Comparison of ENCODE assay signal across 8 cellular contexts in the genomic region with DNA sequence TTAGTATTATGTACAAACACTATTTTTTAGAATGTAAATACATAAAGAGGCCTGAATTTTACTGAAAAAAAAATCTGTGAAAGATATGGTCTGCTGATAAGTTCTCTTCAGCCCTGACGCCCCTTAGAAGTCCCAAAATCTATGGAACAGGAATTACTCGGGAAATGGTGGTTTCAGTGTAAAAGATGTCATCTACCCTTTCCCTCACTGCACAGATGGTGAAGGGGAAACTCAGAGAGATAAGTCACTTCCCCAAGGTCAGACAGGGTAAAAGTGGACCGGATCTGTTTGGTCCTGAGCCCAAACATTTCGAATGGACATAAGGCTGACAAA. TPM values are rescaled to one million over a fixed set of nuclear protein-coding genes. Genes with fewer than 3 reads are reported as not detected.
A peak's percentile ranks its signal among the peaks of the same experiment; 100 is the strongest.
DNase-seq lines count a peak whose midpoint lies in the region; ATAC-seq, FAIRE-seq and TF ChIP-seq lines count a peak whose summit lies in the region.

No MANE protein-coding gene starts in this region.

- H3K36me3 ChIP-seq in GM23338 (ENCODE audit: insufficient read depth) (0 out of 2 replicates have a peak, but pooled peaks cover 9% of the 10 kb centered on the region), right lobe of liver (no peaks in the 10 kb centered on the region), pancreas (no peaks in the 10 kb centered on the region)

- TF ChIP-seq CTCF in AG10803 (conservative IDR thresholded peaks at IDR 0.05; ENCODE audit: low read length) (no peak), GM23338 (conservative IDR thresholded peaks at IDR 0.05; ENCODE audit: low read depth in 2 of 2) (no peak), right lobe of liver (IDR thresholded peaks at IDR 0.05) (no peak), pancreas (IDR thresholded peaks at IDR 0.05) (no peak)

- peak overlapping the region; percentile 50; the same call in 1 of the 2 replicates for H2AFZ ChIP-seq in GM23338

- no peak for TF ChIP-seq POLR2A in right lobe of liver (IDR thresholded peaks at IDR 0.05)

- intact Hi-C loops in right lobe of liver (cut with DNase I) (no loop called here), pancreas (cut with DNase I) (loop anchor here in 1 of 3 donors (5.0 kb wide), 1 partner anchor 141 kb away; the partner anchor contains the start of gene PHYH)

- H3K4me3 ChIP-seq in AG10803 (ENCODE audit: low read length) (peak overlapping the region; percentile 54), GM23338 (no peak overlapping the region), right lobe of liver (peak overlapping the region; percentile 13 to 49 (median 38)), pancreas (peak overlapping the region in 2 of 4 donors; percentile 41 to 60)

- H3K4me1 ChIP-seq in GM23338 (ENCODE audit: insufficient read depth) (0 out of 2 replicates have a peak, but pooled peaks cover 4% of the 10 kb centered on the region), right lobe of liver (peaks cover 0 to 8% (median 0%) of the 10 kb centered on the region in 4 donors), pancreas (peaks cover 0 to 3% (median 3%) of the 10 kb centered on the region in 3 donors)

- no peaks in the 10 kb centered on the region for H3K9me3 Mint-ChIP-seq in GM23338

- H3K79me2 ChIP-seq in GM23338 (replicated peaks; ENCODE audit: insufficient read depth), result peaks cover 44% of the 10 kb centered on the region

- peaks cover 21% of the 10 kb centered on the region for H4K20me1 ChIP-seq in GM23338 (replicated peaks; ENCODE audit: insufficient read depth)

- peak overlapping the region; percentile 87 for H3K4me3 Mint-ChIP-seq in GM23338
- H3K4me3 Mint-ChIP-seq in T-helper 17 cell, result peak overlapping the region; percentile 87

- no peak for DNase-seq in AG10803 (ENCODE audit: low read depth)
- DNase-seq in GM23338 (ENCODE audit: low spot score), result no peak
- no peak for DNase-seq in T-helper 17 cell
- no peak for DNase-seq in right lobe of liver
- no peak for DNase-seq in NCI-H187 treated with DMSO at 0.1 percent for 48 hours (lab: John Stamatoyannopoulos, UW)
- DNase-seq in globus pallidus (ENCODE audit: low spot score), result no peak
- DNase-seq in pancreas, result no peak
- no peak for DNase-seq in NCI-H446 treated with DMSO at 0.1 percent for 48 hours (lab: John Stamatoyannopoulos, UW)

- peak overlapping the region; percentile 88; the same call in 1 of the 2 replicates for H3K27ac Mint-ChIP-seq in GM23338
- peak overlapping the region; percentile 75 for H3K27ac Mint-ChIP-seq in T-helper 17 cell

- WGBS in right lobe of liver (ENCODE audit: insufficient coverage, low coverage, low lambda C conversion rate, missing lambda C conversion rate), result 0% methylated on average over 4 of the region's 4 CpGs
- WGBS in pancreas, 2 donors, result 3 to 4% methylated on average over 4 of the region's 4 CpGs

- peaks cover 11% of the 10 kb centered on the region for H3K4me1 Mint-ChIP-seq in GM23338
- peaks cover 22% of the 10 kb centered on the region for H3K4me1 Mint-ChIP-seq in T-helper 17 cell

- H3K27me3 ChIP-seq in GM23338 (ENCODE audit: insufficient read depth) (no peaks in the 10 kb centered on the region), right lobe of liver (no peaks in the 10 kb centered on the region), pancreas (no peaks in the 10 kb centered on the region)

- no peaks in the 10 kb centered on the region for H3F3A ChIP-seq in GM23338 (replicated peaks; ENCODE audit: low read depth)

- H3K36me3 Mint-ChIP-seq in GM23338 (ENCODE audit: low read depth) (peaks cover 26% of the 10 kb centered on the region), T-helper 17 cell (ENCODE audit: low read depth) (no peaks in the 10 kb centered on the region)

- H3K9me3 ChIP-seq in T-helper 17 cell (ENCODE audit: control insufficient read depth, low read length, poor library complexity, severe bottlenecking) (no peaks in the 10 kb centered on the region), right lobe of liver (no peaks in the 10 kb centered on the region), pancreas (no peaks in the 10 kb centered on the region)

- ATAC-seq in GM23338, result no peak
- peak; percentile 20 for ATAC-seq in T-helper 17 cell
- ATAC-seq in right lobe of liver, result no peak
- no peak for ATAC-seq in pancreas

- H3K27me3 Mint-ChIP-seq in GM23338 (ENCODE audit: insufficient read depth, low read depth, poor library complexity) (peaks cover 11% of the 10 kb centered on the region), T-helper 17 cell (no peaks in the 10 kb centered on the region)

- H3K27ac ChIP-seq in GM23338 (ENCODE audit: low read depth) (no peak overlapping the region), right lobe of liver (no peak overlapping the region), pancreas (no peak overlapping the region)

- H3K4me2 ChIP-seq in GM23338, result no peak overlapping the region; the same call in 1 of the 2 replicates

- FAIRE-seq in pancreas (lab: Jason Lieb, UNC), result no peak

- no peaks in the 10 kb centered on the region for H3K9me2 ChIP-seq in GM23338 (ENCODE audit: insufficient read depth)

TF ChIP-seq in GM23338, 12 proteins besides CTCF, POLR2A, EP300 and RAD21 (continues in another document):
- TF ChIP-seq NANOG (IDR thresholded peaks at IDR 0.05; ENCODE audit: borderline replicate concordance), result no peak
- no peak for TF ChIP-seq REST (IDR thresholded peaks at IDR 0.05; ENCODE audit: unreplicated experiment)
- TF ChIP-seq ZNF114 (CRISPR knock-in tag; IDR thresholded peaks at IDR 0.05), result no peak
- no peak for TF ChIP-seq EZH2phosphoT487 (IDR thresholded peaks at IDR 0.05; ENCODE audit: unreplicated experiment)
- TF ChIP-seq POLR2AphosphoS5 (IDR thresholded peaks at IDR 0.05; ENCODE audit: low read depth), result no peak
- no peak for TF ChIP-seq ETS1 (IDR thresholded peaks at IDR 0.05)
- no peak for TF ChIP-seq STAT1 (IDR thresholded peaks at IDR 0.05; ENCODE audit: unreplicated experiment)
- TF ChIP-seq ZNF331 (CRISPR knock-in tag; IDR thresholded peaks at IDR 0.05; ENCODE audit: low read depth), result no peak
- no peak for TF ChIP-seq JUNB (IDR thresholded peaks at IDR 0.05; ENCODE audit: unreplicated experiment)
- no peak for TF ChIP-seq CREB1 (CRISPR knock-in tag; IDR thresholded peaks at IDR 0.05; ENCODE audit: low read depth)

RNA-seq across cellular contexts. Expression of gene MCM10, which starts 0.5 kb away (rescaled TPM):
- total RNA-seq in GM23338 (2014; rRNA removed; shearing (Covaris generic)), result 30.7 and 38.2 TPM in 2 replicates
- 33.4 and 43.0 TPM in 2 replicates for polyA plus RNA-seq in GM23338 (2016; fragmentation: Nextera tagmentation; extraction: Ambion mirVana)
- under 1 TPM; 0.34 to 0.47 TPM for total RNA-seq in T-helper 17 cell
- 1 to 10 TPM in 2 of 6 experiments, under 1 TPM in 3, not detected in 1; 0.05 to 6.4 (median 0.64) TPM for total RNA-seq in right lobe of liver
- under 1 TPM in 5 of 6 donors, not detected in 1; 0.12 to 0.35 (median 0.32) TPM for total RNA-seq in pancreas
- polyA plus RNA-seq in pancreas, result under 1 TPM; 0.05 to 0.15 TPM
